10 cellular contexts compared by ENCODE assay signal in the genomic region with DNA sequence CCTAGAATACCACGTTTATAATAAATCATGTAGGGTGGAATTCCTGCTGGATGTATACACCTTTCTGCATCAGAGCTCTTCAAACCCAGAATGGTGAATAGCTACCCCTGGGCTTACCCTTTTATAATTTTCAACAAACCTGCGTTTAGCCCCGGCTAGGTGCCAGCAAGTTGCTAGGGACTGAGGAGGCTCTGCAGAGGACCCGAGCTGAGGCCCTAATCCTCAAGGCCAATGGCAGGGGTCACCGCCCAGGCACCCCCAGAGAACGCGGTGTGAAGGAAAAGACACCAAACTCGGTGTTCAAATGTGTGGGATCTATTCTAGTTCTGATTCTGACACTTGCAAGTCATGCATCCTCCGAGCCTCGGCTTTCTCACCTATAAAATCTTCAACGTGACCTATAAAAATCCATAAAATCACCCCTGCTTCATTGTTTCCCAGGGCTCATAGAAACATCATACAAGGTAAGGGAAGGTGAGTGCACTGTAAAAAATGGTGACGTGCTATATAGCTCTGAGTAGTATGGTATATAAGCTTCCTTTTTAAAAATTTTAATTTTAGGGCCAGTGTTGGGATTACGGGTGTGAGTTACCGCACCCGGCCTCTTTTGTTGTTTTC. TPM values are rescaled to one million over a fixed set of nuclear protein-coding genes. Genes with fewer than 3 reads are reported as not detected.
DNase-seq lines count a peak whose midpoint lies in the region; TF ChIP-seq lines count a peak whose summit lies in the region.
"Had no signal": no experiment of that assay in that cellular context is flagged by ENCODE, and none has a peak within 500 bp of the region (broad histone marks: within the 10 kb centered on the region; RNA-seq: fewer than 3 reads in every experiment).

No MANE protein-coding gene starts in this region.

- H3K27me3 Mint-ChIP-seq in CD14-positive monocyte (ENCODE audit: low read depth in 3 of 3) = peaks cover 2 to 4% (median 3%) of the 10 kb centered on the region in 3 donors
- H3K27me3 Mint-ChIP-seq in activated naive CD8-positive, alpha-beta T cell treated with anti-CD3 and anti-CD28 coated beads for 36 hours = peaks cover 4% of the 10 kb centered on the region
- H3K27me3 Mint-ChIP-seq: activated CD4-positive, alpha-beta memory T cell treated with anti-CD3 and anti-CD28 coated beads for 36 hours had no signal

- no peak for TF ChIP-seq CTCF in choroid plexus epithelial cell (conservative IDR thresholded peaks at IDR 0.05; ENCODE audit: low read depth, low read length)
- no peak for TF ChIP-seq CTCF in tibial artery (IDR thresholded peaks at IDR 0.05)
- TF ChIP-seq CTCF in CD14-positive monocyte (IDR thresholded peaks at IDR 0.05) = no peak

- intact Hi-C loops in tibial artery (cut with DNase I; ENCODE audit: low total_unique reads) (no loop called here), CD14-positive monocyte (cut with micrococcal nuclease) (loop anchor here (5.0 to 10.0 kb wide), 3 partner anchors 46 to 133 kb away; a partner anchor contains a TSS)

- no peak overlapping the region for H3K23ac ChIP-seq in mesendoderm (ENCODE audit: low read length)

- H3K79me1 ChIP-seq in mesendoderm (ENCODE audit: low read length) = peaks cover 5% of the 10 kb centered on the region

- H3K4me3 ChIP-seq in HUES6 (ENCODE audit: low read depth, low read length) (peak overlapping the region; percentile 57), choroid plexus epithelial cell (ENCODE audit: low read depth, low read length) (peak overlapping the region; percentile 49), mesendoderm (ENCODE audit: low read length) (no peak overlapping the region), tibial artery (peak overlapping the region; percentile 50 to 54)

- H4K5ac ChIP-seq in mesendoderm (ENCODE audit: low read length) = no peak overlapping the region

- no peak overlapping the region for H2BK15ac ChIP-seq in mesendoderm (replicated peaks; ENCODE audit: low read depth)

- no peak overlapping the region for H2BK120ac ChIP-seq in mesendoderm (ENCODE audit: low read depth, low read length)

- H3K9me3 ChIP-seq in HUES6 (ENCODE audit: control insufficient read depth, insufficient read depth, low read depth, low read length) (no peaks in the 10 kb centered on the region), tibial artery (no peaks in the 10 kb centered on the region)

- DNase-seq in choroid plexus epithelial cell (ENCODE audit: low read depth) (no peak), mesendoderm (no peak), tibial artery (no peak), CD14-positive monocyte (ENCODE audit: low spot score) (no peak), SIG-M5 treated with dmso at 0.1 percent for 504 hours (lab: John Stamatoyannopoulos, UW; ENCODE audit: unreplicated experiment) (no peak), GDM1 (lab: John Stamatoyannopoulos, UW) (no peak)
- DNase-seq in activated naive CD8-positive, alpha-beta T cell treated with anti-CD3 and anti-CD28 coated beads for 36 hours = no peak
- DNase-seq: activated CD4-positive, alpha-beta memory T cell treated with anti-CD3 and anti-CD28 coated beads for 36 hours had no signal

- no peak overlapping the region for H2AK5ac ChIP-seq in mesendoderm (ENCODE audit: low read length)

- H3K4ac ChIP-seq in mesendoderm (ENCODE audit: low read depth, low read length) = no peak overlapping the region

- WGBS in mesendoderm (ENCODE audit: extremely low coverage, insufficient coverage, low lambda C conversion rate) = no CpG with 5 or more reads among the region's 15 CpGs

- no peak overlapping the region for H3K27ac ChIP-seq in HUES6 (ENCODE audit: low read depth, low read length)
- H3K27ac ChIP-seq in mesendoderm (ENCODE audit: low read depth, low read length) = peak overlapping the region; percentile 88
- H3K27ac ChIP-seq in tibial artery = peak overlapping the region; percentile 84 to 98

- peaks cover 0 to 2% (median 0%) of the 10 kb centered on the region in 7 donors for H3K9me3 Mint-ChIP-seq in CD14-positive monocyte
- H3K9me3 Mint-ChIP-seq in activated naive CD8-positive, alpha-beta T cell treated with anti-CD3 and anti-CD28 coated beads for 36 hours = no peaks in the 10 kb centered on the region
- H3K9me3 Mint-ChIP-seq: activated CD4-positive, alpha-beta memory T cell treated with anti-CD3 and anti-CD28 coated beads for 36 hours had no signal

- H3K36me3 ChIP-seq in HUES6 (ENCODE audit: control insufficient read depth, insufficient read depth, low read length) = no peaks in the 10 kb centered on the region
- H3K36me3 ChIP-seq in mesendoderm (ENCODE audit: control insufficient read depth, insufficient read depth, low read length) = no peaks in the 10 kb centered on the region
- no peaks in the 10 kb centered on the region for H3K36me3 ChIP-seq in tibial artery

- peak overlapping the region; percentile 50 for H3K4me2 ChIP-seq in mesendoderm (ENCODE audit: low read length)

- H3K36me3 Mint-ChIP-seq in CD14-positive monocyte = peaks cover 0 to 2% of the 10 kb centered on the region in 2 donors
- peaks cover 3% of the 10 kb centered on the region for H3K36me3 Mint-ChIP-seq in activated naive CD8-positive, alpha-beta T cell treated with anti-CD3 and anti-CD28 coated beads for 36 hours
- H3K36me3 Mint-ChIP-seq: brain had no signal

- H3K4me1 ChIP-seq in HUES6 (ENCODE audit: control insufficient read depth, insufficient read depth, low read length) = peaks cover 30% of the 10 kb centered on the region
- H3K4me1 ChIP-seq in mesendoderm (ENCODE audit: control insufficient read depth, low read depth, low read length) = peaks cover 10% of the 10 kb centered on the region
- peaks cover 5 to 53% (median 34%) of the 10 kb centered on the region in 4 donors for H3K4me1 ChIP-seq in tibial artery

- peak overlapping the region; percentile 76 for H3K9ac ChIP-seq in HUES6 (ENCODE audit: low read length)
- peak overlapping the region; percentile 37 for H3K9ac ChIP-seq in mesendoderm (ENCODE audit: low read length)

- H3K79me2 ChIP-seq in mesendoderm (ENCODE audit: control insufficient read depth, insufficient read depth, low read length) = peaks cover 4% of the 10 kb centered on the region

- H3K27ac Mint-ChIP-seq in CD14-positive monocyte = no peak overlapping the region
- H3K27ac Mint-ChIP-seq in activated naive CD8-positive, alpha-beta T cell treated with anti-CD3 and anti-CD28 coated beads for 36 hours = no peak overlapping the region
- H3K27ac Mint-ChIP-seq: activated CD4-positive, alpha-beta memory T cell treated with anti-CD3 and anti-CD28 coated beads for 36 hours; brain had no signal

- H3K18ac ChIP-seq in mesendoderm (ENCODE audit: low read length) = peak overlapping the region; percentile 61

- no peak overlapping the region for H2BK5ac ChIP-seq in mesendoderm (ENCODE audit: low read length)

- H3K4me1 Mint-ChIP-seq in CD14-positive monocyte = peaks cover 28% of the 10 kb centered on the region
- H3K4me1 Mint-ChIP-seq in activated naive CD8-positive, alpha-beta T cell treated with anti-CD3 and anti-CD28 coated beads for 36 hours = peaks cover 28% of the 10 kb centered on the region

- no peak overlapping the region for H4K8ac ChIP-seq in mesendoderm (ENCODE audit: low read depth, low read length)

- H3K27me3 ChIP-seq in HUES6 (ENCODE audit: control insufficient read depth, insufficient read depth, low read length) (peaks cover 2% of the 10 kb centered on the region; the same call in 1 of the 2 replicates), mesendoderm (ENCODE audit: insufficient read depth, low read length, poor library complexity) (no peaks in the 10 kb centered on the region), tibial artery (no peaks in the 10 kb centered on the region)

- H3K56ac ChIP-seq in mesendoderm (ENCODE audit: low read length) = peak overlapping the region; percentile 74

- no peak overlapping the region for H3K4me3 Mint-ChIP-seq in CD14-positive monocyte
- no peak overlapping the region for H3K4me3 Mint-ChIP-seq in activated naive CD8-positive, alpha-beta T cell treated with anti-CD3 and anti-CD28 coated beads for 36 hours
- H3K4me3 Mint-ChIP-seq: activated CD4-positive, alpha-beta memory T cell treated with anti-CD3 and anti-CD28 coated beads for 36 hours had no signal

RNA-seq across cellular contexts. Expression of a gene that starts 2.5 kb away (rescaled TPM):
- polyA plus RNA-seq in mesendoderm (2013, experiment 1 of 2) = 235 TPM
- polyA plus RNA-seq in mesendoderm (2013, experiment 2 of 2) = 239 TPM
- 100 to 1,000 TPM; 134 to 174 TPM for polyA plus RNA-seq in CD14-positive monocyte
- 100 to 1,000 TPM; 181 to 191 TPM for total RNA-seq in activated naive CD8-positive, alpha-beta T cell treated with anti-CD3 and anti-CD28 coated beads for 36 hours
